Comparison of ENCODE assay signal across 16 cellular contexts in the genomic region with DNA sequence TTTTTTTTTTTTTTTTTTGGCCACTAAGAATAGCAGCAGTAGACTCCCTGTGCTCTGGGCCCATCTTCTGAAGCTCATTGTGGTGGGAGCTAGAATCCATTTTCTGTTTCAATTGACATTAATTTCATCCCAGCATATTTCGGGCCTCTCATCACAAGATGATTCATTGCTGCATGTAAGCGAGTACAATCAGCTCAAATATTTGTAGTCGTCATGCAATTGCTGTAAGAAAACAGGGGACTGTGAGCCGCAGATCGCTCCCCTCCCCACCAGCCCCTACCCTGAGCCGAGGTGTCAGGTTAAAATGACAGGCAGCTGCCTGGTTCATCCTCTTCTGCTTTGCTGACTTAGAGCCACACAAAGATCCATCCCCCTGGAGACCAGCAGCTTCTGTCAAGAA.
DNase-seq lines count a peak whose midpoint lies in the region; ATAC-seq and TF ChIP-seq lines count a peak whose summit lies in the region.
"Had no signal": no experiment of that assay in that cellular context is flagged by ENCODE, and none has a peak within 500 bp of the region (broad histone marks: within the 10 kb centered on the region; RNA-seq: fewer than 3 reads in every experiment).

No MANE protein-coding gene starts in this region.

- peaks cover 5% of the 10 kb centered on the region for H3K27me3 Mint-ChIP-seq in glutamatergic neuron (ENCODE audit: unreplicated experiment)
- H3K27me3 Mint-ChIP-seq: activated naive CD4-positive, alpha-beta T cell treated with anti-CD3 and anti-CD28 coated beads, Interleukin-2, amount 50 U/mL, for 24 hours had no signal

- no peaks in the 10 kb centered on the region for H3K9me3 ChIP-seq in RWPE2 (ENCODE audit: severe bottlenecking)
- H3K9me3 ChIP-seq: right lobe of liver, stomach had no signal

- peak overlapping the region; percentile 14 for H3K27ac ChIP-seq in RWPE2 (ENCODE audit: poor library complexity, severe bottlenecking)
- H3K27ac ChIP-seq: HL-60, right lobe of liver, stomach had no signal

- no peaks in the 10 kb centered on the region for H3K36me3 ChIP-seq in RWPE2 (ENCODE audit: low read depth)
- H3K36me3 ChIP-seq: right lobe of liver, stomach had no signal

- H3K27ac Mint-ChIP-seq in glutamatergic neuron (ENCODE audit: unreplicated experiment) = no peak overlapping the region
- H3K27ac Mint-ChIP-seq: activated naive CD4-positive, alpha-beta T cell treated with anti-CD3 and anti-CD28 coated beads, Interleukin-2, amount 50 U/mL, for 24 hours; CD8-positive, alpha-beta T cell; natural killer cell had no signal

- peak; percentile 99 for ATAC-seq in RWPE2 (ENCODE audit: low read depth)
- ATAC-seq in GM19452 (IDR thresholded peaks at IDR 0.05; ENCODE audit: unreplicated experiment) = no peak
- ATAC-seq in HG02610 (IDR thresholded peaks at IDR 0.05; ENCODE audit: unreplicated experiment) = no peak
- ATAC-seq: CD8-positive, alpha-beta T cell; left colon; natural killer cell; right lobe of liver had no signal

- no peak overlapping the region for H3K4me3 ChIP-seq in RWPE2 (ENCODE audit: severe bottlenecking)
- H3K4me3 ChIP-seq in skeletal muscle cell (ENCODE audit: low read depth, low read length) = no peak overlapping the region
- H3K4me3 ChIP-seq: right lobe of liver, stomach had no signal

- no peaks in the 10 kb centered on the region for H3K27me3 ChIP-seq in RWPE2 (ENCODE audit: insufficient read depth, poor library complexity, severe bottlenecking)
- H3K27me3 ChIP-seq: right lobe of liver, stomach had no signal

- no peaks in the 10 kb centered on the region for H3K36me3 Mint-ChIP-seq in glutamatergic neuron (ENCODE audit: unreplicated experiment)
- H3K36me3 Mint-ChIP-seq: activated naive CD4-positive, alpha-beta T cell treated with anti-CD3 and anti-CD28 coated beads, Interleukin-2, amount 50 U/mL, for 24 hours; CD8-positive, alpha-beta T cell; natural killer cell had no signal

- no peaks in the 10 kb centered on the region for H3K9me3 Mint-ChIP-seq in glutamatergic neuron (ENCODE audit: unreplicated experiment)
- H3K9me3 Mint-ChIP-seq: CD8-positive, alpha-beta T cell; natural killer cell had no signal

- peak; percentile 61 for DNase-seq in GM04503 (ENCODE audit: low read depth)
- peak; percentile 67 for DNase-seq in RWPE2 (ENCODE audit: low spot score)
- DNase-seq in fibroblast of the conjunctiva (ENCODE audit: low read depth) = peak; percentile 65
- peak; percentile 69 for DNase-seq in skeletal muscle cell (ENCODE audit: low read depth)
- no peak for DNase-seq in glutamatergic neuron
- no peak for DNase-seq in NK-92 (lab: John Stamatoyannopoulos, UW; ENCODE audit: unreplicated experiment)
- DNase-seq: CD8-positive, alpha-beta T cell; left colon; natural killer cell; NCI-H2107; right lobe of liver; stomach had no signal

- no peak overlapping the region for H3K4me3 Mint-ChIP-seq in glutamatergic neuron (ENCODE audit: unreplicated experiment)
- H3K4me3 Mint-ChIP-seq: activated naive CD4-positive, alpha-beta T cell treated with anti-CD3 and anti-CD28 coated beads, Interleukin-2, amount 50 U/mL, for 24 hours; CD8-positive, alpha-beta T cell; natural killer cell had no signal

- peaks cover 10% of the 10 kb centered on the region for H3K4me1 ChIP-seq in RWPE2 (ENCODE audit: insufficient read depth, poor library complexity, severe bottlenecking)
- H3K4me1 ChIP-seq: right lobe of liver had no signal

- no peak for TF ChIP-seq CTCF in RWPE2 (IDR thresholded peaks at IDR 0.05; ENCODE audit: poor library complexity, severe bottlenecking)
- TF ChIP-seq CTCF in glutamatergic neuron (IDR thresholded peaks at IDR 0.05; ENCODE audit: partially characterized antibody, unreplicated experiment) = no peak

- H3K4me1 Mint-ChIP-seq in glutamatergic neuron (ENCODE audit: low read depth, unreplicated experiment) = peaks cover 2% of the 10 kb centered on the region
- H3K4me1 Mint-ChIP-seq: activated naive CD4-positive, alpha-beta T cell treated with anti-CD3 and anti-CD28 coated beads, Interleukin-2, amount 50 U/mL, for 24 hours; natural killer cell had no signal

Comparison
In these comparisons a context has a peak if more than half of its experiments do, and no peak if none do; other contexts are left out.
1. DNase-seq: peak in GM04503 (single experiment), RWPE2 (single experiment), fibroblast of the conjunctiva (single experiment) and skeletal muscle cell (single experiment); none in glutamatergic neuron (single experiment) and NK-92 (single experiment).